ENCODE assay signal across 9 cellular contexts in the genomic region with DNA sequence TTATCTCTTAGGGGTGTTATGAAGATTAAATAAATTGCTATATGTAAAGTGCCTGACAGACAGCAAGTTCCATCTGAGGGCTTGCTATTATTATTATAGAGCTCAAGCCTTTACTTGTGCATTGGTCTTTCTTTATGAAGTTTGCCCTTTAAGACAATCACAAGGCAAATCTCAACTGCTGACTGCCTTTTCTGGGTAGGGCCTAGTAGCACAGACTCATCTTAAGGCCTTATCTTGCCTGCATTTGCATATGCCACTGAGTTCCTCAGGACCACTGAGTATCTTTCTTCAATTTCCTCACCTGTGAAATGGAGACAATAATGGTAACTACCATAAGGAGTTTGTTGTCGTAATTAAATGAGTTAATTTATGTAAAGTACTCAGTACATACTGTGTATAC.
"Had no signal": no experiment of that assay in that cellular context is flagged by ENCODE, and none has a peak within 500 bp of the region (broad histone marks: within the 10 kb centered on the region; RNA-seq: fewer than 3 reads in every experiment).

No MANE protein-coding gene starts in this region.

- H3K9ac ChIP-seq: GM23248 had no signal

- FAIRE-seq: HTR-8/SVneo had no signal

- H2AFZ ChIP-seq: GM23248 had no signal

- ATAC-seq: HCT116 had no signal

- H3K4me3 ChIP-seq: GM23248, HAP-1 had no signal

- H3K4me1 ChIP-seq: HAP-1 had no signal

- H3K27ac ChIP-seq: GM23248 had no signal

- H3K36me3 ChIP-seq: HAP-1 had no signal

- DNase-seq: GM23248, GOT3, H7, HFFc6, IMR-90, KBM-7 had no signal

- H3K9me3 ChIP-seq: HAP-1 had no signal
